21 cellular contexts compared by ENCODE assay signal in the genomic region with DNA sequence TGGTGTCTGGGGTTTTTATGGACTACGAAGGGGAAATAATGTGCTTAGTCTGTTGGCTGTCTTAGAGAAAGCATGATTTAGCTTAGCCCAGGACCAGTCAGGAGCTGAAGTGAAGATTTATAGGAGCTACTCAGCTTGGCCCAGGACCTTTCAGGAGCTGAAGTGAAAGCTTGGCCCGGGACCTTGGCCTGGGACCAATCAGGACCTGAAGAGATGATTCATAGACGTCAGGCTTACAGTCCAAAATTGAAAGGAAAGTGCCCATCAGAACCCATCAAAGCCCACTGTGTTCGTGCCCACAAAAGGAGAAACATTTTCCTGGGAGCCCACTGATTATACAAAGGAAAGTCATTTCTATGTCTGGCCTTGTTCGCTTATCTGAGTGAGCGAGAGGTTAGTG. TPM values are rescaled to one million over a fixed set of nuclear protein-coding genes. Genes with fewer than 3 reads are reported as not detected.
DNase-seq lines count a peak whose midpoint lies in the region; ATAC-seq, FAIRE-seq and TF ChIP-seq lines count a peak whose summit lies in the region.
"Had no signal": no experiment of that assay in that cellular context is flagged by ENCODE, and none has a peak within 500 bp of the region (broad histone marks: within the 10 kb centered on the region; RNA-seq: fewer than 3 reads in every experiment).

No MANE protein-coding gene starts in this region.

- H3K4me1 ChIP-seq in A549 (peaks cover 66% of the 10 kb centered on the region), mesenchymal stem cell (ENCODE audit: control insufficient read depth, insufficient read depth, low read depth, low read length) (no peaks in the 10 kb centered on the region)
- H3K4me1 ChIP-seq: right lobe of liver had no signal

- 0 out of 2 replicates have a peak overlapping the region, but pooled peaks have one; percentile 18 for H3K4me3 Mint-ChIP-seq in HFFc6
- H3K4me3 Mint-ChIP-seq: activated naive CD4-positive, alpha-beta T cell treated with anti-CD3 and anti-CD28 coated beads, Interleukin-2, amount 50 U/mL, for 24 hours; naive B cell had no signal

- peaks cover 3% of the 10 kb centered on the region; the same call in 1 of the 2 replicates for H3K27me3 Mint-ChIP-seq in HFFc6 (ENCODE audit: insufficient read depth)
- H3K27me3 Mint-ChIP-seq: activated naive CD4-positive, alpha-beta T cell treated with anti-CD3 and anti-CD28 coated beads, Interleukin-2, amount 50 U/mL, for 24 hours had no signal

- TF ChIP-seq POLR2A in A549 (IDR thresholded peaks at IDR 0.05; ENCODE audit: low read length): no peak

- H3K36me3 ChIP-seq in mesenchymal stem cell (ENCODE audit: control insufficient read depth in 1 of 2, insufficient read depth in 2 of 2, low read depth in 1 of 2, low read length in 2 of 2): peaks cover 0 to 15% of the 10 kb centered on the region in 2 experiments
- H3K36me3 ChIP-seq: HAP-1, right lobe of liver had no signal

- H3K9me3 ChIP-seq in A549 (peaks cover 7% of the 10 kb centered on the region; the same call in 1 of the 3 replicates), mesenchymal stem cell (ENCODE audit: control insufficient read depth, low read length) (peaks cover 14% of the 10 kb centered on the region)

- TF ChIP-seq CTCF in A549 (IDR thresholded peaks at IDR 0.05): no peak
- TF ChIP-seq CTCF in HFFc6 (IDR thresholded peaks at IDR 0.05): no peak
- no peak for TF ChIP-seq CTCF in astrocyte of the spinal cord (IDR thresholded peaks at IDR 0.05; ENCODE audit: low read depth, low read length)

- H3K27me3 ChIP-seq in mesenchymal stem cell (ENCODE audit: control insufficient read depth in 1 of 2, insufficient read depth in 1 of 2, low read length in 2 of 2): no peaks in the 10 kb centered on the region
- H3K27me3 ChIP-seq: right lobe of liver had no signal

- H3K4me1 Mint-ChIP-seq in HFFc6 (ENCODE audit: low read depth): peaks cover 36% of the 10 kb centered on the region
- H3K4me1 Mint-ChIP-seq: activated naive CD4-positive, alpha-beta T cell treated with anti-CD3 and anti-CD28 coated beads, Interleukin-2, amount 50 U/mL, for 24 hours had no signal

- no peak for DNase-seq in A549 (ENCODE audit: low read depth in 1 of 2, low spot score in 1 of 2)
- no peak for DNase-seq in HFFc6
- peak; percentile 18 for DNase-seq in astrocyte of the spinal cord (ENCODE audit: low read depth, low spot score)
- no peak for DNase-seq in mesenchymal stem cell
- DNase-seq in NCI-H187 (lab: John Stamatoyannopoulos, UW): no peak
- no peak for DNase-seq in activated T-cell treated with anti-CD3 and anti-CD28 coated beads, Interleukin-2, amount 50 U/mL, for 1 hour
- DNase-seq in occipital lobe (lab: John Stamatoyannopoulos, UW): no peak
- DNase-seq in NCI-H510A treated with DMSO at 0.1 percent for 48 hours (lab: John Stamatoyannopoulos, UW): no peak
- DNase-seq: ACHN; activated CD4-positive, CD25-positive, alpha-beta regulatory T cell treated with anti-CD3 and anti-CD28 coated beads, Interleukin-2, amount 50 U/mL, for 72 hours; cerebellar nuclear complex; left colon; naive B cell; NCI-H1436 treated with DMSO at 0.1 percent for 48 hours; NCI-H524; PC-9; right lobe of liver; stimulated activated CD4-positive, alpha-beta T cell treated with anti-CD3 and anti-CD28 coated beads, Interleukin-4, amount 100 ng/mL, for 1 hour; T-helper 1 cell had no signal

- no peak for ATAC-seq in A549
- ATAC-seq: left colon, right lobe of liver had no signal

- H2BK120ac ChIP-seq in mesenchymal stem cell (ENCODE audit: low read depth, low read length): no peak overlapping the region

- H4K91ac ChIP-seq in mesenchymal stem cell (ENCODE audit: low read length): no peak overlapping the region

- no peak overlapping the region for H3K18ac ChIP-seq in mesenchymal stem cell (ENCODE audit: low read depth in 1 of 2, low read length in 2 of 2)

- H4K8ac ChIP-seq in mesenchymal stem cell (ENCODE audit: low read length): no peak overlapping the region

- no peak overlapping the region for H2BK5ac ChIP-seq in mesenchymal stem cell (ENCODE audit: low read depth, low read length, poor library complexity, severe bottlenecking)

- H3K79me1 ChIP-seq in mesenchymal stem cell (replicated peaks; ENCODE audit: low read length, poor library complexity, severe bottlenecking): peaks cover 2% of the 10 kb centered on the region

- no peak for FAIRE-seq in A549 (lab: Jason Lieb, UNC)

- peak overlapping the region; percentile 76 for H3K4me2 ChIP-seq in A549
- H3K4me2 ChIP-seq in mesenchymal stem cell (ENCODE audit: low read length, poor library complexity, severe bottlenecking): no peak overlapping the region
- H3K4me2 ChIP-seq: PC-9 had no signal

- H2BK12ac ChIP-seq in mesenchymal stem cell (ENCODE audit: low read length in 2 of 2): no peak overlapping the region

- H3K9ac ChIP-seq in mesenchymal stem cell (ENCODE audit: low read length): peak overlapping the region; percentile 46

- no peak overlapping the region for H3K4me3 ChIP-seq in A549
- H3K4me3 ChIP-seq in astrocyte of the spinal cord (ENCODE audit: low read depth, low read length): no peak overlapping the region
- peak overlapping the region in 1 of 2 experiments; percentile 63 for H3K4me3 ChIP-seq in mesenchymal stem cell (ENCODE audit: insufficient read depth in 1 of 2, low read depth in 1 of 2, low read length in 2 of 2)
- H3K4me3 ChIP-seq: HAP-1, PC-9, right lobe of liver had no signal

- no peak overlapping the region for H3K14ac ChIP-seq in mesenchymal stem cell (ENCODE audit: low read length in 2 of 2)

- in situ Hi-C loops in astrocyte of the spinal cord (cut with HindIII; ENCODE audit: low sequenced_read_pairs): no loop called here

- no peak overlapping the region for H2AFZ ChIP-seq in mesenchymal stem cell (ENCODE audit: low read depth, low read length)
- H2AFZ ChIP-seq: PC-9 had no signal

- H3K9me3 Mint-ChIP-seq in HFFc6: peaks cover 24% of the 10 kb centered on the region
- H3K9me3 Mint-ChIP-seq: activated naive CD4-positive, alpha-beta T cell treated with anti-CD3 and anti-CD28 coated beads, Interleukin-2, amount 50 U/mL, for 24 hours had no signal

- TF ChIP-seq EP300 in A549 (IDR thresholded peaks at IDR 0.05): no peak

- H2BK15ac ChIP-seq in mesenchymal stem cell (ENCODE audit: low read depth, poor library complexity, severe bottlenecking): no peak overlapping the region

- no peak for TF ChIP-seq RAD21 in A549 (conservative IDR thresholded peaks at IDR 0.05 in 1 of 2, IDR thresholded peaks at IDR 0.05 in 1 of 2)

- H3K4ac ChIP-seq in mesenchymal stem cell (ENCODE audit: low read depth in 1 of 2, low read length in 2 of 2): no peak overlapping the region

- H3K36me3 Mint-ChIP-seq in HFFc6 (ENCODE audit: low read depth): peaks cover 44% of the 10 kb centered on the region

- CTCF ChIA-PET in A549 (lab: Yijun Ruan, JAX): interaction anchor here (1.2 to 4.9 kb wide), 3 partner anchors 53 to 438 kb away, joined by 5 to 29 read pairs (median 10); a partner anchor contains a TSS

- peak overlapping the region; percentile 64 for H3K27ac Mint-ChIP-seq in HFFc6
- H3K27ac Mint-ChIP-seq: activated naive CD4-positive, alpha-beta T cell treated with anti-CD3 and anti-CD28 coated beads, Interleukin-2, amount 50 U/mL, for 24 hours had no signal

- peak overlapping the region; percentile 9 to 92; a peak in 4 of 6 replicates for H3K27ac ChIP-seq in A549
- no peak overlapping the region for H3K27ac ChIP-seq in mesenchymal stem cell (ENCODE audit: low read length, poor library complexity, severe bottlenecking)
- H3K27ac ChIP-seq: PC-9, right lobe of liver had no signal

- H3K23ac ChIP-seq in mesenchymal stem cell (ENCODE audit: low read length in 2 of 2): no peak overlapping the region

- POLR2A ChIA-PET in A549 (lab: Yijun Ruan, JAX): no interaction called here

- H2AK5ac ChIP-seq in mesenchymal stem cell (ENCODE audit: low read length, severe bottlenecking): no peak overlapping the region

- 67% methylated on average over 6 of the region's 6 CpGs for WGBS in A549 (ENCODE audit: missing lambda C conversion rate)
- WGBS in mesenchymal stem cell: 90% methylated on average over 6 of the region's 6 CpGs

TF ChIP-seq in A549, 52 proteins besides CTCF, POLR2A, EP300 and RAD21 (continues in another document):
- no peak for TF ChIP-seq RNF2 (IDR thresholded peaks at IDR 0.05; ENCODE audit: borderline replicate concordance, low read depth)

RNA-seq across cellular contexts. Expression of a gene that starts 35.6 kb away (rescaled TPM):
- polyA plus RNA-seq in A549 (2011; rRNA removed): 28.3 and 35.5 TPM in 2 replicates
- 25.8 and 32.2 TPM in 2 replicates for polyA plus RNA-seq in A549 (2012; cell fraction: cytosol; rRNA removed)
- polyA plus RNA-seq in A549 (2012; cell fraction: nucleus; rRNA removed): 128 and 129 TPM in 2 replicates
- polyA plus RNA-seq in A549 (2017; fragmentation: RNase III; extraction: RNeasy Plus Mini Kit Qiagen cat#74134 plus additional on column Dnase treatment): 37.5 to 43.5 TPM (median 43.5 TPM) in 3 replicates
- 65.5 and 69.8 TPM in 2 replicates for polyA minus RNA-seq in A549 (2011; rRNA and poly(A)+ RNA removed)
- 10 to 100 TPM; 34.8 to 40.5 (median 37.5) TPM for total RNA-seq in HFFc6 (2021; fragmentation: NEBNext Ultra II Directional; extraction: Animal tissue kit (Norgen Biotek cat#: 25700))
- 18.6 TPM for polyA plus RNA-seq in mesenchymal stem cell (2013, experiment 1 of 2)
- 19.3 TPM for polyA plus RNA-seq in mesenchymal stem cell (2013, experiment 2 of 2)
- 26.2 TPM for total RNA-seq in occipital lobe

RNA-seq across cellular contexts. Expression of a gene that starts 42.9 kb away (rescaled TPM):
- polyA plus RNA-seq in A549 (2011; rRNA removed) (83.5 and 91.5 TPM in 2 replicates), A549 (2017; fragmentation: RNase III; extraction: RNeasy Plus Mini Kit Qiagen cat#74134 plus additional on column Dnase treatment) (33.5 to 34.2 TPM (median 33.8 TPM) in 3 replicates)
- 35.8 and 41.6 TPM in 2 replicates for polyA plus RNA-seq in A549 (2012; cell fraction: cytosol; rRNA removed)
- 42.9 and 56.6 TPM in 2 replicates for polyA plus RNA-seq in A549 (2012; cell fraction: nucleus; rRNA removed)
- 49.1 and 54.4 TPM in 2 replicates for polyA minus RNA-seq in A549 (2011; rRNA and poly(A)+ RNA removed)
- total RNA-seq in HFFc6 (2021; fragmentation: NEBNext Ultra II Directional; extraction: Animal tissue kit (Norgen Biotek cat#: 25700)): 10 to 100 TPM; 39.6 to 50.7 (median 42.0) TPM
- polyA plus RNA-seq in mesenchymal stem cell (2013, experiment 1 of 2): 47.2 TPM
- 44.4 TPM for polyA plus RNA-seq in mesenchymal stem cell (2013, experiment 2 of 2)
- total RNA-seq in occipital lobe: 393 TPM

RNA-seq across cellular contexts. Expression of a gene that starts 43.2 kb away (rescaled TPM):
- 171 and 182 TPM in 2 replicates for polyA plus RNA-seq in A549 (2011; rRNA removed)
- 106 and 114 TPM in 2 replicates for polyA plus RNA-seq in A549 (2012; cell fraction: cytosol; rRNA removed)
- polyA plus RNA-seq in A549 (2012; cell fraction: nucleus; rRNA removed): 107 and 111 TPM in 2 replicates
- 94.8 to 102 TPM (median 96.3 TPM) in 3 replicates for polyA plus RNA-seq in A549 (2017; fragmentation: RNase III; extraction: RNeasy Plus Mini Kit Qiagen cat#74134 plus additional on column Dnase treatment)
- polyA minus RNA-seq in A549 (2011; rRNA and poly(A)+ RNA removed): 143 and 168 TPM in 2 replicates
- 100 to 1,000 TPM; 100 to 110 (median 104) TPM for total RNA-seq in HFFc6 (2021; fragmentation: NEBNext Ultra II Directional; extraction: Animal tissue kit (Norgen Biotek cat#: 25700))
- 145 TPM for polyA plus RNA-seq in mesenchymal stem cell (2013, experiment 1 of 2)
- polyA plus RNA-seq in mesenchymal stem cell (2013, experiment 2 of 2): 142 TPM
- 41.0 TPM for total RNA-seq in occipital lobe
